Comparison of ENCODE assay signal across 10 cellular contexts in genomic region chr7:90749774-90750173, GRCh38.
A peak's percentile ranks its signal among the peaks of the same experiment; 100 is the strongest.
DNase-seq lines count a peak whose midpoint lies in the region; ATAC-seq and TF ChIP-seq lines count a peak whose summit lies in the region.
"Had no signal": no experiment of that assay in that cellular context is flagged by ENCODE, and none has a peak within 500 bp of the region (broad histone marks: within the 10 kb centered on the region; RNA-seq: fewer than 3 reads in every experiment).

No MANE protein-coding gene starts in this region.

- CTCF ChIA-PET in Caco-2 (lab: Charles Lee): interaction anchor here (0.6 to 1.0 kb wide), 6 partner anchors 17 to 180 kb away, joined by 3 to 5 read pairs (median 3); no protein-coding TSS in a partner anchor
- CTCF ChIA-PET in activated CD4-positive, alpha-beta T cell treated with anti-CD3 and anti-CD28 coated beads for 36 hours (lab: Charles Lee): no interaction called here

- no peak for TF ChIP-seq EP300 in suprapubic skin (IDR thresholded peaks at IDR 0.05)

- TF ChIP-seq CTCF in Caco-2 (IDR thresholded peaks at IDR 0.05; ENCODE audit: insufficient read depth in 1 of 2, low read depth in 1 of 2, low read length in 1 of 2, severe bottlenecking in 1 of 2, unreplicated experiment in 1 of 2) (peak; percentile 14 to 39), LNCAP (IDR thresholded peaks at IDR 0.05) (peak; percentile 42; the same call in 1 of the 2 replicates), suprapubic skin (IDR thresholded peaks at IDR 0.05) (no peak)

- BruUV-seq in Caco-2 (replicated peaks; lab: Mats Ljungman, UMichigan): no TSS peak

- POLR2A ChIA-PET in Caco-2 (lab: Charles Lee): no interaction called here
- POLR2A ChIA-PET in activated CD4-positive, alpha-beta T cell treated with anti-CD3 and anti-CD28 coated beads for 36 hours (lab: Charles Lee): no interaction called here

- no peak overlapping the region for H3K4me3 ChIP-seq in Caco-2 (ENCODE audit: low read depth, low read length)
- H3K4me3 ChIP-seq in suprapubic skin: no peak overlapping the region

- H3K27ac ChIP-seq in suprapubic skin: no peak overlapping the region

- H3K9me3 ChIP-seq in Caco-2: no peaks in the 10 kb centered on the region
- no peaks in the 10 kb centered on the region for H3K9me3 ChIP-seq in suprapubic skin

- no peak overlapping the region for H3K4me3 Mint-ChIP-seq in Caco-2 (ENCODE audit: unreplicated experiment)
- H3K4me3 Mint-ChIP-seq in activated CD4-positive, alpha-beta T cell treated with anti-CD3 and anti-CD28 coated beads for 36 hours: no peak overlapping the region
- H3K4me3 Mint-ChIP-seq: activated naive CD8-positive, alpha-beta T cell had no signal

- peaks cover 6% of the 10 kb centered on the region for H3K9me3 Mint-ChIP-seq in Caco-2 (ENCODE audit: unreplicated experiment)
- H3K9me3 Mint-ChIP-seq in activated CD4-positive, alpha-beta T cell treated with anti-CD3 and anti-CD28 coated beads for 36 hours (ENCODE audit: low read depth): no peaks in the 10 kb centered on the region

- H3K27me3 ChIP-seq in Caco-2 (replicated peaks; ENCODE audit: control insufficient read depth, insufficient read depth, low read length) (no peaks in the 10 kb centered on the region), suprapubic skin (no peaks in the 10 kb centered on the region)

- intact Hi-C loops in Caco-2 (cut with micrococcal nuclease; ENCODE audit: unreplicated experiment): loop anchor here (1.0 to 10.0 kb wide), 5 partner anchors 23 to 285 kb away; partner anchors contain the start of gene CDK14
- intact Hi-C loops in activated CD4-positive, alpha-beta T cell treated with anti-CD3 and anti-CD28 coated beads for 36 hours (cut with DNase I, micrococcal nuclease): no loop called here

- H3K27me3 Mint-ChIP-seq in Caco-2 (ENCODE audit: insufficient read depth, unreplicated experiment): no peaks in the 10 kb centered on the region
- no peaks in the 10 kb centered on the region for H3K27me3 Mint-ChIP-seq in activated CD4-positive, alpha-beta T cell treated with anti-CD3 and anti-CD28 coated beads for 36 hours

- H3K4me1 Mint-ChIP-seq in Caco-2 (ENCODE audit: low read depth, unreplicated experiment): no peaks in the 10 kb centered on the region
- H3K4me1 Mint-ChIP-seq in activated CD4-positive, alpha-beta T cell treated with anti-CD3 and anti-CD28 coated beads for 36 hours: no peaks in the 10 kb centered on the region

- DNase-seq in Caco-2 (peak; percentile 46 to 51), fibroblast of gingiva (ENCODE audit: low read depth) (peak; percentile 50), suprapubic skin (ENCODE audit: low spot score in 2 of 2) (no peak), amniotic stem cell (lab: John Stamatoyannopoulos, UW) (no peak)
- DNase-seq in stimulated activated CD4-positive, alpha-beta T cell treated with anti-CD3 and anti-CD28 coated beads, Interleukin-15, amount 100 ng/mL, for 24 hours: no peak
- DNase-seq in activated CD4-positive, alpha-beta T cell treated with anti-CD3 and anti-CD28 coated beads for 36 hours: no peak
- DNase-seq: midbrain had no signal

- peak; percentile 60 for ATAC-seq in GM19395 (IDR thresholded peaks at IDR 0.05; ENCODE audit: unreplicated experiment)
- no peak for ATAC-seq in activated CD4-positive, alpha-beta T cell treated with anti-CD3 and anti-CD28 coated beads for 36 hours

- H3K27ac Mint-ChIP-seq in Caco-2 (ENCODE audit: unreplicated experiment): no peak overlapping the region
- no peak overlapping the region for H3K27ac Mint-ChIP-seq in activated CD4-positive, alpha-beta T cell treated with anti-CD3 and anti-CD28 coated beads for 36 hours
- H3K27ac Mint-ChIP-seq: activated naive CD8-positive, alpha-beta T cell had no signal

- peaks cover 6% of the 10 kb centered on the region for H3K36me3 Mint-ChIP-seq in Caco-2 (ENCODE audit: insufficient read depth, unreplicated experiment)
- H3K36me3 Mint-ChIP-seq in activated CD4-positive, alpha-beta T cell treated with anti-CD3 and anti-CD28 coated beads for 36 hours (ENCODE audit: low read depth): no peaks in the 10 kb centered on the region
- H3K36me3 Mint-ChIP-seq: activated naive CD8-positive, alpha-beta T cell had no signal

- 58% methylated on average over 1 of the region's 1 CpG for WGBS in suprapubic skin

- no peaks in the 10 kb centered on the region for H3K36me3 ChIP-seq in Caco-2 (ENCODE audit: control insufficient read depth, insufficient read depth, low read length)
- H3K36me3 ChIP-seq in suprapubic skin: no peaks in the 10 kb centered on the region

- no peaks in the 10 kb centered on the region for H3K4me1 ChIP-seq in Caco-2
- H3K4me1 ChIP-seq in suprapubic skin: no peaks in the 10 kb centered on the region

- no peak for TF ChIP-seq POLR2A in suprapubic skin (IDR thresholded peaks at IDR 0.05)

Comparison
In these comparisons a context has a peak if more than half of its experiments do, and no peak if none do; other contexts are left out.
1. DNase-seq: peak in Caco-2 (2 of 2) and fibroblast of gingiva (single experiment); none in stimulated activated CD4-positive, alpha-beta T cell treated with anti-CD3 and anti-CD28 coated beads, Interleukin-15, amount 100 ng/mL, for 24 hours (single experiment), activated CD4-positive, alpha-beta T cell treated with anti-CD3 and anti-CD28 coated beads for 36 hours (single experiment), suprapubic skin (0 of 2) and amniotic stem cell (single experiment).
2. CTCF ChIP-seq: peak in Caco-2 (2 of 2) and LNCAP (single experiment); none in suprapubic skin (0 of 2).